In genomic region chr21:41943468-41944250, GRCh38 we compare ENCODE assay signal across 19 cellular contexts. TPM values are rescaled to one million over a fixed set of nuclear protein-coding genes. Genes with fewer than 3 reads are reported as not detected.
DNase-seq lines count a peak whose midpoint lies in the region; ATAC-seq, FAIRE-seq and TF ChIP-seq lines count a peak whose summit lies in the region.
"Had no signal": no experiment of that assay in that cellular context is flagged by ENCODE, and none has a peak within 500 bp of the region (broad histone marks: within the 10 kb centered on the region; RNA-seq: fewer than 3 reads in every experiment).

No MANE protein-coding gene starts in this region.

- no peak for TF ChIP-seq CTCF in H1 (IDR thresholded peaks at IDR 0.05; ENCODE audit: control extremely low read depth in 1 of 3, insufficient read depth in 1 of 3, low read depth in 1 of 3, low read length in 3 of 3)

- H2BK5ac ChIP-seq in H1 (ENCODE audit: low read depth, low read length), result no peak overlapping the region

- no peak overlapping the region for H2BK120ac ChIP-seq in H1 (replicated peaks; ENCODE audit: low read depth, low read length)

- H4K91ac ChIP-seq in H1 (replicated peaks; ENCODE audit: insufficient read length, low read length), result no peak overlapping the region

- peaks cover 0 to 8% (median 0%) of the 10 kb centered on the region in 4 experiments; a peak in 2 of 7 replicates for H3K4me1 ChIP-seq in H1 (replicated peaks in 1 of 4; ENCODE audit: control insufficient read depth in 3 of 4, insufficient read depth in 4 of 4, low read length in 3 of 4)

- no peak overlapping the region for H2AK5ac ChIP-seq in H1 (ENCODE audit: low read depth, low read length)

- H2AFZ ChIP-seq in H1 (ENCODE audit: low read length), result no peak overlapping the region
- H2AFZ ChIP-seq: PC-9 had no signal

- H4K5ac ChIP-seq in H1 (ENCODE audit: insufficient read length, low read depth, low read length), result no peak overlapping the region

- H3K23ac ChIP-seq in H1 (ENCODE audit: insufficient read length), result no peak overlapping the region

- peak; percentile 39 for DNase-seq in MV-4-11 (lab: John Stamatoyannopoulos, UW)
- DNase-seq in H1 (ENCODE audit: low read depth in 1 of 2, low spot score in 2 of 2), result no peak
- DNase-seq in midbrain (lab: John Stamatoyannopoulos, UW), result peak; percentile 48
- peak; percentile 83 for DNase-seq in superior temporal gyrus (ENCODE audit: extremely low spot score)
- no peak for DNase-seq in activated T-cell treated with anti-CD3 and anti-CD28 coated beads, Interleukin-2, amount 50 U/mL, for 4 hours
- DNase-seq in stimulated activated naive CD4-positive, alpha-beta T cell (lab: John Stamatoyannopoulos, UW), result no peak
- DNase-seq: ACHN; CD8-positive, alpha-beta T cell; GF-D8; NCI-H1092 treated with DMSO at 0.1 percent for 48 hours; NCI-H1694 treated with DMSO at 0.1 percent for 48 hours; NCI-H446 treated with DMSO at 0.1 percent for 48 hours; NCI-H748 treated with DMSO at 0.1 percent for 48 hours; PC-9 had no signal

- H3K36me3 ChIP-seq in H1 (ENCODE audit: control insufficient read depth in 2 of 4, insufficient read depth in 4 of 4, low read length in 3 of 4), result no peaks in the 10 kb centered on the region

- WGBS in H1 (ENCODE audit: extremely low coverage in 1 of 2, insufficient coverage in 1 of 2, insufficient read length in 1 of 2, insufficient replicate concordance in 2 of 2, low coverage in 1 of 2, low lambda C conversion rate in 2 of 2, missing lambda C conversion rate in 1 of 2), 2 experiments, result 89% methylated on average over 24 of the region's 24 CpGs; no CpG with 5 or more reads in 1 of the 2 experiments

- no peak overlapping the region for H3K56ac ChIP-seq in H1 (replicated peaks; ENCODE audit: insufficient read length, low read depth, low read length)

- no peak for FAIRE-seq in H1 (lab: Jason Lieb, UNC)
- FAIRE-seq: HepG2 had no signal

- no peaks in the 10 kb centered on the region; the same call in 1 of the 2 replicates for H3K79me1 ChIP-seq in H1 (ENCODE audit: low read depth, low read length)

- H3K4me1 Mint-ChIP-seq in activated T-cell treated with anti-CD3 and anti-CD28 coated beads, Interleukin-2, amount 50 U/mL, for 4 hours (ENCODE audit: low read depth), result no peaks in the 10 kb centered on the region
- H3K4me1 Mint-ChIP-seq: B cell had no signal

- H3K9me3 Mint-ChIP-seq in activated T-cell treated with anti-CD3 and anti-CD28 coated beads, Interleukin-2, amount 50 U/mL, for 4 hours, result no peaks in the 10 kb centered on the region
- H3K9me3 Mint-ChIP-seq: CD8-positive, alpha-beta T cell had no signal

- H3K4me2 ChIP-seq in H1 (ENCODE audit: insufficient read depth in 1 of 2, low read depth in 2 of 2, low read length in 2 of 2), result no peak overlapping the region
- H3K4me2 ChIP-seq: KMS-11, PC-9 had no signal

- no peak overlapping the region for H3K14ac ChIP-seq in H1 (ENCODE audit: insufficient read length)

- no peaks in the 10 kb centered on the region for H3K27me3 ChIP-seq in H1 (replicated peaks in 1 of 4; ENCODE audit: control insufficient read depth in 3 of 4, extremely low read depth in 1 of 4, insufficient read depth in 3 of 4, low read length in 3 of 4)

- H3K23me2 ChIP-seq in H1 (ENCODE audit: low read depth, low read length), result no peaks in the 10 kb centered on the region

- no peak overlapping the region for H2BK12ac ChIP-seq in H1 (ENCODE audit: low read depth, low read length)

- H2BK15ac ChIP-seq in H1 (ENCODE audit: low read length), result peak overlapping the region; percentile 40; the same call in 1 of the 2 replicates

- TF ChIP-seq POLR2A in H1 (IDR thresholded peaks at IDR 0.05; ENCODE audit: control extremely low read depth in 1 of 2, low read depth in 2 of 2, low read length in 2 of 2), result no peak

- no peaks in the 10 kb centered on the region for H3K36me3 Mint-ChIP-seq in activated T-cell treated with anti-CD3 and anti-CD28 coated beads, Interleukin-2, amount 50 U/mL, for 4 hours (ENCODE audit: insufficient read depth)
- H3K36me3 Mint-ChIP-seq: CD8-positive, alpha-beta T cell had no signal

- peaks cover 0 to 9% of the 10 kb centered on the region in 2 experiments; a peak in 1 of 4 replicates for H3K79me2 ChIP-seq in H1 (ENCODE audit: control insufficient read depth in 1 of 2, insufficient read depth in 2 of 2, low read length in 2 of 2)

- no peak overlapping the region for H3K27ac ChIP-seq in H1 (ENCODE audit: low read depth, low read length)
- H3K27ac ChIP-seq: KMS-11, PC-9 had no signal

- H3K9me3 ChIP-seq in H1 (ENCODE audit: insufficient read depth in 2 of 2, low read depth in 1 of 2, low read length in 1 of 2), result no peaks in the 10 kb centered on the region

- no peak overlapping the region for H3K4me3 ChIP-seq in H1 (ENCODE audit: extremely low read depth in 1 of 4, insufficient read depth in 2 of 4, low read depth in 3 of 4, low read length in 4 of 4)
- H3K4me3 ChIP-seq: PC-9 had no signal

- no peak overlapping the region for H2BK20ac ChIP-seq in H1 (ENCODE audit: low read length)

- TF ChIP-seq EP300 in H1 (IDR thresholded peaks at IDR 0.05; ENCODE audit: borderline replicate concordance in 1 of 2, low read depth in 2 of 2, low read length in 2 of 2), result no peak

- POLR2A ChIA-PET in H1 (lab: Charles Lee; ENCODE audit: partially characterized antibody), result interaction anchor here (0.6 to 1.1 kb wide), 3 partner anchors 9 to 62 kb away, joined by 3 read pairs; no protein-coding TSS in a partner anchor

- ATAC-seq in activated T-cell treated with anti-CD3 and anti-CD28 coated beads, Interleukin-2, amount 50 U/mL, for 4 hours, result no peak
- ATAC-seq in GM19328 (IDR thresholded peaks at IDR 0.05; ENCODE audit: unreplicated experiment) (no peak), HG02763 (IDR thresholded peaks at IDR 0.05; ENCODE audit: unreplicated experiment) (no peak)
- ATAC-seq: CD8-positive, alpha-beta T cell; HepG2 had no signal

- no peak overlapping the region for H3K18ac ChIP-seq in H1 (ENCODE audit: extremely low read depth, low read length)

- CTCF ChIA-PET in H1 (lab: Charles Lee; ENCODE audit: partially characterized antibody), result interaction anchor here (0.6 to 1.3 kb wide), 6 partner anchors 8 to 202 kb away, joined by 3 to 8 read pairs (median 3); no protein-coding TSS in a partner anchor

- no peak overlapping the region for H3K4me3 Mint-ChIP-seq in activated T-cell treated with anti-CD3 and anti-CD28 coated beads, Interleukin-2, amount 50 U/mL, for 4 hours
- H3K4me3 Mint-ChIP-seq: B cell; CD8-positive, alpha-beta T cell had no signal

- H4K8ac ChIP-seq in H1 (ENCODE audit: extremely low read depth, insufficient read depth, low read length), result no peak overlapping the region

- no peaks in the 10 kb centered on the region for H3K27me3 Mint-ChIP-seq in activated T-cell treated with anti-CD3 and anti-CD28 coated beads, Interleukin-2, amount 50 U/mL, for 4 hours (ENCODE audit: low read depth)
- H3K27me3 Mint-ChIP-seq: B cell had no signal

- TF ChIP-seq RAD21 in H1 (IDR thresholded peaks at IDR 0.05 in 1 of 2, conservative IDR thresholded peaks at IDR 0.05 in 1 of 2; ENCODE audit: low read depth in 2 of 2, low read length in 2 of 2), result no peak

- H3K9ac ChIP-seq in H1 (replicated peaks in 1 of 4; ENCODE audit: extremely low read depth in 1 of 4, low read depth in 3 of 4, low read length in 3 of 4), result no peak overlapping the region
- H3K9ac ChIP-seq: KMS-11 had no signal

- no peaks in the 10 kb centered on the region for H4K20me1 ChIP-seq in H1 (replicated peaks in 1 of 2; ENCODE audit: control insufficient read depth in 1 of 2, insufficient read depth in 2 of 2, low read length in 2 of 2)

- H3K4ac ChIP-seq in H1 (replicated peaks; ENCODE audit: insufficient read length, low read depth, low read length), result no peak overlapping the region

TF ChIP-seq in H1, 55 proteins besides CTCF, POLR2A, EP300 and RAD21:
- TF ChIP-seq CBX5 (IDR thresholded peaks at IDR 0.05; ENCODE audit: low read depth, low read length) (no peak), YY1 (IDR thresholded peaks at IDR 0.05; ENCODE audit: low read depth, low read length) (no peak), E2F6 (IDR thresholded peaks at IDR 0.05) (no peak), NANOG (IDR thresholded peaks at IDR 0.05; ENCODE audit: insufficient read depth, low read depth, low read length, poor library complexity, severe bottlenecking) (no peak), SIRT6 (IDR thresholded peaks at IDR 0.05; ENCODE audit: low read length) (no peak), POU5F1 (IDR thresholded peaks at IDR 0.05; ENCODE audit: low read depth, low read length) (no peak), FOSL1 (IDR thresholded peaks at IDR 0.05; ENCODE audit: insufficient read depth, low read depth, low read length) (no peak), CHD2 (IDR thresholded peaks at IDR 0.05; ENCODE audit: low read length) (no peak), JUND (IDR thresholded peaks at IDR 0.05; ENCODE audit: low read length) (no peak), KDM1A (IDR thresholded peaks at IDR 0.05; ENCODE audit: borderline replicate concordance, low read length) (no peak), RNF2 (IDR thresholded peaks at IDR 0.05; ENCODE audit: borderline replicate concordance, low read depth, low read length, missing control alignments, poor library complexity, severe bottlenecking) (no peak), NRF1 (IDR thresholded peaks at IDR 0.05; ENCODE audit: low read depth, low read length) (no peak), SAP30 (IDR thresholded peaks at IDR 0.05; ENCODE audit: insufficient read depth, insufficient replicate concordance, low read length) (no peak)

RNA-seq across cellular contexts. Expression of gene C2CD2, which starts 10.2 kb away (rescaled TPM):
- 12.4 and 13.0 TPM in 2 replicates for total RNA-seq in H1 (2021; fragmentation: NEBNext Ultra II Directional; extraction: Animal tissue kit (Norgen Biotek cat#: 25700))
- polyA plus RNA-seq in H1 (2011; rRNA removed), result 10.4 and 10.7 TPM in 2 replicates
- 11.0 TPM for polyA plus RNA-seq in H1 (2011; cell fraction: cytosol; rRNA removed)
- 13.4 TPM for polyA plus RNA-seq in H1 (2011; cell fraction: nucleus; rRNA removed)
- polyA plus RNA-seq in H1 (2012, experiment 1 of 2), result 9.3 to 12.8 TPM (median 10.8 TPM) in 4 replicates
- polyA plus RNA-seq in H1 (2012, experiment 2 of 2), result 1.4 TPM
- polyA plus RNA-seq in H1 (2013, experiment 1 of 2), result 6.7 TPM
- 7.0 TPM for polyA plus RNA-seq in H1 (2013, experiment 2 of 2)
- polyA minus RNA-seq in H1 (2011; rRNA and poly(A)+ RNA removed), result 47.7 and 67.1 TPM in 2 replicates
- polyA minus RNA-seq in H1 (2011; cell fraction: cytosol; rRNA and poly(A)+ RNA removed), result 19.1 TPM
- 19.0 TPM for polyA minus RNA-seq in H1 (2011; cell fraction: nucleus; rRNA and poly(A)+ RNA removed)
- 1 to 10 TPM; 1.6 to 7.4 (median 4.3) TPM for total RNA-seq in activated T-cell treated with anti-CD3 and anti-CD28 coated beads, Interleukin-2, amount 50 U/mL, for 4 hours

Comparison
In these comparisons a context has a peak if more than half of its experiments do, and no peak if none do; other contexts are left out.
1. DNase-seq: peak in MV-4-11 (single experiment), midbrain (single experiment) and superior temporal gyrus (single experiment); none in H1 (0 of 2), activated T-cell treated with anti-CD3 and anti-CD28 coated beads, Interleukin-2, amount 50 U/mL, for 4 hours (single experiment) and stimulated activated naive CD4-positive, alpha-beta T cell (0 of 6).